Comparison of ENCODE assay signal across 9 cellular contexts in genomic region chrX:3699841-3700381, GRCh38. TPM values are rescaled to one million over a fixed set of nuclear protein-coding genes. Genes with fewer than 3 reads are reported as not detected.
A peak's percentile ranks its signal among the peaks of the same experiment; 100 is the strongest.
DNase-seq lines count a peak whose midpoint lies in the region; ATAC-seq lines count a peak whose summit lies in the region.
"Had no signal": no experiment of that assay in that cellular context is flagged by ENCODE, and none has a peak within 500 bp of the region (broad histone marks: within the 10 kb centered on the region; RNA-seq: fewer than 3 reads in every experiment).

No MANE protein-coding gene starts in this region.

- no peaks in the 10 kb centered on the region for H3K36me3 ChIP-seq in skeletal muscle tissue (ENCODE audit: control insufficient read depth in 3 of 3, insufficient read depth in 3 of 3, low read length in 3 of 3)
- H3K36me3 ChIP-seq: cardiac muscle cell had no signal

- peaks cover 65% of the 10 kb centered on the region for H3K4me1 Mint-ChIP-seq in dendritic cell treated with granulocyte-macrophage colony-stimulating factor and Interleukin-4, amounts not matched to agents 40 ng/mL and 50 ng/mL, for 4 days (ENCODE audit: low read depth)

- no peaks in the 10 kb centered on the region for H3K9me3 ChIP-seq in skeletal muscle tissue (ENCODE audit: control insufficient read depth in 3 of 3, low read length in 3 of 3)

- H3K4me3 ChIP-seq in skeletal muscle tissue (ENCODE audit: low read length in 3 of 3), result peak overlapping the region in 2 of 3 donors; percentile 25 to 51
- H3K4me3 ChIP-seq: cardiac muscle cell had no signal

- peak overlapping the region; percentile 50 for H3K27ac ChIP-seq in skeletal muscle tissue (ENCODE audit: low read depth, low read length)
- H3K27ac ChIP-seq: cardiac muscle cell had no signal

- peak overlapping the region; percentile 72 for H3K4me3 Mint-ChIP-seq in dendritic cell treated with granulocyte-macrophage colony-stimulating factor and Interleukin-4, amounts not matched to agents 40 ng/mL and 50 ng/mL, for 4 days

- H3K36me3 Mint-ChIP-seq in dendritic cell treated with granulocyte-macrophage colony-stimulating factor and Interleukin-4, amounts not matched to agents 40 ng/mL and 50 ng/mL, for 4 days (ENCODE audit: low read depth), result peaks cover 16% of the 10 kb centered on the region

- no peaks in the 10 kb centered on the region for H3K4me1 ChIP-seq in skeletal muscle tissue (ENCODE audit: control insufficient read depth in 3 of 3, insufficient read depth in 3 of 3, low read length in 3 of 3)

- H3K27me3 ChIP-seq in skeletal muscle tissue (ENCODE audit: control insufficient read depth in 3 of 3, insufficient read depth in 3 of 3, low read length in 3 of 3), result no peaks in the 10 kb centered on the region
- H3K27me3 ChIP-seq: cardiac muscle cell had no signal

- H3K9ac ChIP-seq in skeletal muscle tissue (ENCODE audit: low read depth in 1 of 3, low read length in 3 of 3), result no peak overlapping the region

- ATAC-seq in GM19467 (IDR thresholded peaks at IDR 0.05; ENCODE audit: unreplicated experiment) (peak; percentile 65), GM21381 (IDR thresholded peaks at IDR 0.05; ENCODE audit: unreplicated experiment) (no peak), GM18519 (IDR thresholded peaks at IDR 0.05; ENCODE audit: low FRiP score, unreplicated experiment) (no peak)

- DNase-seq in CD1c-positive myeloid dendritic cell (ENCODE audit: extremely low spot score) (peak; percentile 52), Kasumi-1 (lab: John Stamatoyannopoulos, UW) (peak; percentile 11 to 12), HCEC 1CT (no peak)

- intact Hi-C loops in dendritic cell treated with granulocyte-macrophage colony-stimulating factor and Interleukin-4, amounts not matched to agents 40 ng/mL and 50 ng/mL, for 4 days (cut with micrococcal nuclease), result no loop called here

- no peaks in the 10 kb centered on the region for H3K9me3 Mint-ChIP-seq in dendritic cell treated with granulocyte-macrophage colony-stimulating factor and Interleukin-4, amounts not matched to agents 40 ng/mL and 50 ng/mL, for 4 days

- H3K27ac Mint-ChIP-seq in dendritic cell treated with granulocyte-macrophage colony-stimulating factor and Interleukin-4, amounts not matched to agents 40 ng/mL and 50 ng/mL, for 4 days, result peak overlapping the region; percentile 89

- no peaks in the 10 kb centered on the region for H3K27me3 Mint-ChIP-seq in dendritic cell treated with granulocyte-macrophage colony-stimulating factor and Interleukin-4, amounts not matched to agents 40 ng/mL and 50 ng/mL, for 4 days

RNA-seq across cellular contexts. Expression of gene PRKX, which starts 13.5 kb away (rescaled TPM):
- 6.3 TPM for total RNA-seq in skeletal muscle tissue
